In the genomic region with DNA sequence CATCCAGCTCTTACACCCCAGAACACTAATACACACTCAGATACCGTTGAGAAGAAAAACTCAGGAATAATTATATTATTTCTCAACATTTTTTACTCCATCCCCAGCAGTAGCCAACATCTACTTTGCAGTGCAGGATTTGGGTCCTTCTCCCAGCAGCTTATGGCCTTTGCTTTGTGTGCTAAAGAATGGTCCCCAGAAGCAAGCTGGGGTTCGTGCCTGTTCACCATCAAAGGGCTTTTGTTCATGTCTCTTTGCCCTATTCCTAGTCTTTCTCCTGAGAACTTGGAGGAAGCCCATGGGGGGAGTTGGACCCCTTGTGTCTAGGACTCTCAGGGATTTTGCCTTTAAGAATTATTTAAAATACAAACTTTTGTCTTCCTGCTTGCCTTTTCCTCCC, we compare ENCODE assay signal across 24 cellular contexts.
A peak's percentile ranks its signal among the peaks of the same experiment; 100 is the strongest.
DNase-seq lines count a peak whose midpoint lies in the region; ATAC-seq, FAIRE-seq and TF ChIP-seq lines count a peak whose summit lies in the region.
"Had no signal": no experiment of that assay in that cellular context is flagged by ENCODE, and none has a peak within 500 bp of the region (broad histone marks: within the 10 kb centered on the region; RNA-seq: fewer than 3 reads in every experiment).

No MANE protein-coding gene starts in this region.

- H3K27me3 Mint-ChIP-seq in neural progenitor cell (ENCODE audit: insufficient read depth, low read depth), result no peaks in the 10 kb centered on the region
- H3K27me3 Mint-ChIP-seq: B cell; CD4-positive, CD25-positive, alpha-beta regulatory T cell had no signal

- H3K4me1 ChIP-seq in HUES6 (ENCODE audit: control insufficient read depth, insufficient read depth, low read length) (no peaks in the 10 kb centered on the region), K562 (replicated peaks in 1 of 2; ENCODE audit: control insufficient read depth in 2 of 2, insufficient read depth in 2 of 2, low read length in 2 of 2) (no peaks in the 10 kb centered on the region), neural progenitor cell (peaks cover 8% of the 10 kb centered on the region), suprapubic skin (no peaks in the 10 kb centered on the region)
- H3K4me1 ChIP-seq: HAP-1 had no signal

- H3K9me3 Mint-ChIP-seq in neural progenitor cell, result peaks cover 3% of the 10 kb centered on the region
- H3K9me3 Mint-ChIP-seq: HFFc6 had no signal

- POLR2A ChIA-PET in K562 (lab: Yijun Ruan, JAX), result no interaction called here

- CTCF ChIA-PET in K562 (lab: Yijun Ruan, JAX; ENCODE audit: low intra/inter-chr PET ratio), result no interaction called here

- H3K27ac ChIP-seq in HUES6 (ENCODE audit: low read depth, low read length) (peak overlapping the region; percentile 35; the same call in 1 of the 2 replicates), K562 (ENCODE audit: extremely low read depth, low read depth, low read length) (no peak overlapping the region), neural progenitor cell (peak overlapping the region; percentile 32), suprapubic skin (no peak overlapping the region)
- H3K27ac ChIP-seq: BLaER1, C4-2B had no signal

- ATAC-seq in K562 (no peak), HG03108 (IDR thresholded peaks at IDR 0.05; ENCODE audit: unreplicated experiment) (no peak), GM21423 (IDR thresholded peaks at IDR 0.05; ENCODE audit: unreplicated experiment) (no peak)
- ATAC-seq: CD8-positive, alpha-beta T cell had no signal

- FAIRE-seq in K562 (lab: Jason Lieb, UNC), result no peak
- FAIRE-seq: D721Med, GM12891, GM18507, H54 had no signal

- no peaks in the 10 kb centered on the region for H3F3A ChIP-seq in neural progenitor cell (ENCODE audit: low read depth)

- intact Hi-C loops in K562 (cut with micrococcal nuclease), result no loop called here

- H3K4me3 Mint-ChIP-seq in neural progenitor cell, result no peak overlapping the region
- H3K4me3 Mint-ChIP-seq: B cell; CD4-positive, CD25-positive, alpha-beta regulatory T cell; CD8-positive, alpha-beta T cell; HFFc6 had no signal

- no peak for DNase-seq in K562 (ENCODE audit: extremely low read depth in 1 of 4, low spot score in 3 of 4)
- peak; percentile 7 to 25 for DNase-seq in hippocampal formation (lab: John Stamatoyannopoulos, UW)
- DNase-seq in neural progenitor cell (ENCODE audit: low spot score), result peak; percentile 14
- DNase-seq in activated CD8-positive, alpha-beta memory T cell treated with anti-CD3 and anti-CD28 coated beads, Interleukin-2, amount 50 U/mL, for 4 hours, result no peak
- DNase-seq in suprapubic skin (ENCODE audit: low spot score in 2 of 2), result no peak
- DNase-seq: CD4-positive, CD25-positive, alpha-beta regulatory T cell; CD8-positive, alpha-beta T cell; DMS 273 treated with DMSO at 0.1 percent for 48 hours; DMS79; EL; GF-D8; GOT3; HFFc6 had no signal

- no peak for TF ChIP-seq RAD21 in K562 (CRISPR knock-in tag; conservative IDR thresholded peaks at IDR 0.05 in 1 of 2, IDR thresholded peaks at IDR 0.05 in 1 of 2)

- peaks cover 10% of the 10 kb centered on the region for H3K36me3 Mint-ChIP-seq in neural progenitor cell

- no peak overlapping the region for H3K27ac Mint-ChIP-seq in neural progenitor cell
- H3K27ac Mint-ChIP-seq: B cell; CD8-positive, alpha-beta T cell; HFFc6 had no signal

- in situ Hi-C loops in K562 (cut with MboI), result no loop called here

- H3K27me3 ChIP-seq in HUES6 (ENCODE audit: control insufficient read depth, insufficient read depth, low read length) (no peaks in the 10 kb centered on the region), K562 (ENCODE audit: control insufficient read depth in 2 of 2, insufficient read depth in 2 of 2, low read length in 2 of 2) (no peaks in the 10 kb centered on the region), neural progenitor cell (no peaks in the 10 kb centered on the region), suprapubic skin (no peaks in the 10 kb centered on the region)
- H3K27me3 ChIP-seq: BLaER1 had no signal

- no peaks in the 10 kb centered on the region for H3K9me1 ChIP-seq in K562 (ENCODE audit: control insufficient read depth, insufficient read depth, low read length)

- WGBS in K562 (ENCODE audit: insufficient coverage, low coverage, missing lambda C conversion rate), result 38% methylated on average over 2 of the region's 2 CpGs
- 94% methylated on average over 2 of the region's 2 CpGs for WGBS in suprapubic skin

- TF ChIP-seq EP300 in K562 (IDR thresholded peaks at IDR 0.05; ENCODE audit: low read length), result no peak
- no peak for TF ChIP-seq EP300 in suprapubic skin (IDR thresholded peaks at IDR 0.05)

- H2AFZ ChIP-seq in K562 (ENCODE audit: low read depth, low read length) (no peak overlapping the region), neural progenitor cell (replicated peaks) (no peak overlapping the region)

- H3K36me3 ChIP-seq in HUES6 (ENCODE audit: control insufficient read depth, insufficient read depth, low read length) (peaks cover 12% of the 10 kb centered on the region), K562 (ENCODE audit: control insufficient read depth, insufficient read depth, low read length) (no peaks in the 10 kb centered on the region), neural progenitor cell (peaks cover 9% of the 10 kb centered on the region), suprapubic skin (no peaks in the 10 kb centered on the region)
- H3K36me3 ChIP-seq: HAP-1 had no signal

- H3K4me3 ChIP-seq in HUES6 (ENCODE audit: low read depth, low read length) (no peak overlapping the region), K562 (no peak overlapping the region), neural progenitor cell (no peak overlapping the region), suprapubic skin (no peak overlapping the region)
- H3K4me3 ChIP-seq: BLaER1, HAP-1 had no signal

- H3K79me2 ChIP-seq in K562 (ENCODE audit: control insufficient read depth, insufficient read depth, low read length) (no peaks in the 10 kb centered on the region), neural progenitor cell (ENCODE audit: low read depth) (no peaks in the 10 kb centered on the region)

- BruUV-seq in K562 (replicated peaks; lab: Mats Ljungman, UMichigan), result no TSS peak

- no peaks in the 10 kb centered on the region for H3K4me1 Mint-ChIP-seq in neural progenitor cell

- TF ChIP-seq POLR2A in K562 (conservative IDR thresholded peaks at IDR 0.05), result no peak
- TF ChIP-seq POLR2A in suprapubic skin (IDR thresholded peaks at IDR 0.05), result no peak

- peaks cover 8% of the 10 kb centered on the region for H3K9me3 ChIP-seq in HUES6 (ENCODE audit: control insufficient read depth, insufficient read depth, low read depth, low read length)
- no peaks in the 10 kb centered on the region for H3K9me3 ChIP-seq in K562 (replicated peaks; ENCODE audit: control insufficient read depth, insufficient read depth, low read depth, low read length)
- no peaks in the 10 kb centered on the region for H3K9me3 ChIP-seq in neural progenitor cell (ENCODE audit: low read depth)
- H3K9me3 ChIP-seq in suprapubic skin, result no peaks in the 10 kb centered on the region
- H3K9me3 ChIP-seq: HAP-1 had no signal

- H3K9ac ChIP-seq in HUES6 (ENCODE audit: low read length) (no peak overlapping the region), K562 (ENCODE audit: insufficient read depth in 1 of 2, low read depth in 2 of 2, low read length in 2 of 2) (no peak overlapping the region), neural progenitor cell (no peak overlapping the region)
- H3K9ac ChIP-seq: BLaER1 had no signal

- H3K4me2 ChIP-seq in K562 (ENCODE audit: insufficient read depth, low read length), result no peak overlapping the region
- H3K4me2 ChIP-seq in neural progenitor cell, result peak overlapping the region; percentile 27
- H3K4me2 ChIP-seq: BLaER1 had no signal

- no peak for TF ChIP-seq CTCF in K562 (IDR thresholded peaks at IDR 0.05 in 2 of 3, conservative IDR thresholded peaks at IDR 0.05 in 1 of 3; ENCODE audit: insufficient read depth in 2 of 3, low read depth in 1 of 3, low read length in 3 of 3)
- TF ChIP-seq CTCF in neural progenitor cell (IDR thresholded peaks at IDR 0.05), result no peak
- TF ChIP-seq CTCF in suprapubic skin (IDR thresholded peaks at IDR 0.05), result no peak

- H4K20me1 ChIP-seq in K562 (replicated peaks; ENCODE audit: control insufficient read depth, insufficient read depth, low read length) (no peaks in the 10 kb centered on the region), neural progenitor cell (ENCODE audit: low read depth) (no peaks in the 10 kb centered on the region)
- H4K20me1 ChIP-seq: BLaER1 had no signal

TF ChIP-seq in K562, 482 proteins besides CTCF, POLR2A, EP300 and RAD21:
- TF ChIP-seq, protein P1, sequence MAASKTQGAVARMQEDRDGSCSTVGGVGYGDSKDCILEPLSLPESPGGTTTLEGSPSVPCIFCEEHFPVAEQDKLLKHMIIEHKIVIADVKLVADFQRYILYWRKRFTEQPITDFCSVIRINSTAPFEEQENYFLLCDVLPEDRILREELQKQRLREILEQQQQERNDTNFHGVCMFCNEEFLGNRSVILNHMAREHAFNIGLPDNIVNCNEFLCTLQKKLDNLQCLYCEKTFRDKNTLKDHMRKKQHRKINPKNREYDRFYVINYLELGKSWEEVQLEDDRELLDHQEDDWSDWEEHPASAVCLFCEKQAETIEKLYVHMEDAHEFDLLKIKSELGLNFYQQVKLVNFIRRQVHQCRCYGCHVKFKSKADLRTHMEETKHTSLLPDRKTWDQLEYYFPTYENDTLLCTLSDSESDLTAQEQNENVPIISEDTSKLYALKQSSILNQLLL (CRISPR knock-in tag; IDR thresholded peaks at IDR 0.05; ENCODE audit: borderline replicate concordance), result peak; percentile 58
- TF ChIP-seq, protein P2, sequence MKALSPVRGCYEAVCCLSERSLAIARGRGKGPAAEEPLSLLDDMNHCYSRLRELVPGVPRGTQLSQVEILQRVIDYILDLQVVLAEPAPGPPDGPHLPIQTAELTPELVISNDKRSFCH (CRISPR knock-in tag; IDR thresholded peaks at IDR 0.05), result no peak
- TF ChIP-seq, protein P2 (tag; IDR thresholded peaks at IDR 0.05), result no peak
- TF ChIP-seq ERF (CRISPR knock-in tag; IDR thresholded peaks at IDR 0.05), result no peak

Comparison
In these comparisons a context has a peak if more than half of its experiments do, and no peak if none do; other contexts are left out.
1. H3K27ac ChIP-seq: peak in HUES6 (single experiment) and neural progenitor cell (single experiment); none in K562 (single experiment) and suprapubic skin (single experiment).
2. DNase-seq: peak in hippocampal formation (2 of 2) and neural progenitor cell (single experiment); none in K562 (0 of 4), activated CD8-positive, alpha-beta memory T cell treated with anti-CD3 and anti-CD28 coated beads, Interleukin-2, amount 50 U/mL, for 4 hours (single experiment) and suprapubic skin (0 of 2).